ENCODE assay signal across 1 cellular context in genomic region chr10:74887614-74888284, GRCh38.
TF ChIP-seq lines count a peak whose summit lies in the region.

No MANE protein-coding gene starts in this region.

TF ChIP-seq in K562, 482 proteins besides CTCF, POLR2A, EP300 and RAD21 (continued from another document):
- TF ChIP-seq, protein P1, sequence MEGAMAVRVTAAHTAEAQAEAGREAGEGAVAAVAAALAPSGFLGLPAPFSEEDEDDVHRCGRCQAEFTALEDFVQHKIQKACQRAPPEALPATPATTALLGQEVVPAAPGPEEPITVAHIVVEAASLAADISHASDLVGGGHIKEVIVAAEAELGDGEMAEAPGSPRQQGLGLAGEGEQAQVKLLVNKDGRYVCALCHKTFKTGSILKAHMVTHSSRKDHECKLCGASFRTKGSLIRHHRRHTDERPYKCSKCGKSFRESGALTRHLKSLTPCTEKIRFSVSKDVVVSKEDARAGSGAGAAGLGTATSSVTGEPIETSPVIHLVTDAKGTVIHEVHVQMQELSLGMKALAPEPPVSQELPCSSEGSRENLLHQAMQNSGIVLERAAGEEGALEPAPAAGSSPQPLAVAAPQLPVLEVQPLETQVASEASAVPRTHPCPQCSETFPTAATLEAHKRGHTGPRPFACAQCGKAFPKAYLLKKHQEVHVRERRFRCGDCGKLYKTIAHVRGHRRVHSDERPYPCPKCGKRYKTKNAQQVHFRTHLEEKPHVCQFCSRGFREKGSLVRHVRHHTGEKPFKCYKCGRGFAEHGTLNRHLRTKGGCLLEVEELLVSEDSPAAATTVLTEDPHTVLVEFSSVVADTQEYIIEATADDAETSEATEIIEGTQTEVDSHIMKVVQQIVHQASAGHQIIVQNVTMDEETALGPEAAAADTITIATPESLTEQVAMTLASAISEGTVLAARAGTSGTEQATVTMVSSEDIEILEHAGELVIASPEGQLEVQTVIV (CRISPR knock-in tag; IDR thresholded peaks at IDR 0.05; ENCODE audit: borderline replicate concordance) = no peak
